35 cellular contexts compared by ENCODE assay signal in the genomic region with DNA sequence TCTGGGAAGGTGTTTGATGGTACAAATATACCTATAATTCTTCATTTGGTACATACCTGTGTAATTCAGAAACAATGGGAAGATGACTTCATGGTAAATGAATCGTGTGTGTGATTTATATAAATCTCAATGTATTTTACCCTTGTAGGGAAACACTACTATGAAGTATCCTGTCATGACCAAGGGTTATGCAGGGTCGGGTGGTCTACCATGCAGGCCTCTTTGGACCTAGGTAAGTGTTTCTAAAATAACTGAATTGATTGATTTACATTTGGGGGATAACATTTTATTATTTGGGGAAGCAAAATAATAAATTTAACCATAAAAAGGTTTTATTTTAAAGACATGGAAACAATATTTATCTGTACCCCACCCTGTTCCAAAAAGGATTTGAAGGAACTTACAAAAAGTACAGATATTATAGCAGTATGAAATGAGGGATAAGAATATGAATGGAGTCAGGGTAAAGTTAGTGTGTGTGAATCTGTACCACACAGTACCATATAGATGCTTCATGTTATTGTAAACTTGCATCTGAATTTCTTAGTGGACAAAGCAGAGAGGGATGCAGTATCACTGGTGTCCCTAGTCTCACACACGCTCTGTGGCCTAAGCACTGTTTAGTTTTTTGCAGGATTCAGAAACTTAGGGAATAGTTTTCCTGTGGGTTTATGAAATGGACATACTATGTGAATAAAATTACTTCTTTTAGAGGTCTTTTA.
"Had no signal": no experiment of that assay in that cellular context is flagged by ENCODE, and none has a peak within 500 bp of the region (broad histone marks: within the 10 kb centered on the region; RNA-seq: fewer than 3 reads in every experiment).

No MANE protein-coding gene starts in this region.

- DNase-seq: activated B cell treated with CpG ODN at 0.5 μM for 24 hours; activated CD4-positive, alpha-beta memory T cell treated with anti-CD3 and anti-CD28 coated beads for 36 hours; activated CD4-positive, alpha-beta T cell treated with anti-CD3 and anti-CD28 coated beads for 4 hours; activated CD4-positive, alpha-beta T cell treated with anti-CD3 and anti-CD28 coated beads, Interleukin-2, amount 10 ng/mL, durations not matched to agents 24 days and 14 days; activated CD4-positive, alpha-beta T cell treated with anti-CD3 and anti-CD28 coated beads, Interleukin-2, amount 50 U/mL, for 1 hour; activated CD4-positive, alpha-beta T cell treated with anti-CD3 and anti-CD28 coated beads, Interleukin-2, amount 50 U/mL, for 4 hours; activated CD4-positive, CD25-positive, alpha-beta regulatory T cell treated with anti-CD3 and anti-CD28 coated beads, Interleukin-2, amount 50 U/mL, for 72 hours; activated CD8-positive, alpha-beta memory T cell treated with anti-CD3 and anti-CD28 coated beads, Interleukin-2, amount 50 U/mL, for 4 hours; activated CD8-positive, alpha-beta T cell treated with anti-CD3 and anti-CD28 coated beads for 36 hours; activated effector memory CD4-positive, alpha-beta T cell treated with anti-CD3 and anti-CD28 coated beads, Interleukin-2, amount 50 U/mL, for 16 hours; activated gamma-delta T cell treated with Interleukin-2 at 50 U/mL for 16 hours; activated naive CD4-positive, alpha-beta T cell; activated naive CD4-positive, alpha-beta T cell treated with anti-CD3 and anti-CD28 coated beads for 36 hours; activated naive CD4-positive, alpha-beta T cell treated with anti-CD3 and anti-CD28 coated beads, Interleukin-2, amount 50 U/mL, for 16 hours; activated naive CD8-positive, alpha-beta T cell treated with anti-CD3 and anti-CD28 coated beads for 36 hours; activated T-cell treated with anti-CD3 and anti-CD28 coated beads for 4 hours; activated T-cell treated with anti-CD3 and anti-CD28 coated beads, Interleukin-2, amount 50 U/mL, for 1 hour; activated T-cell treated with anti-CD3 and anti-CD28 coated beads, Interleukin-2, amount 50 U/mL, for 4 hours; activated T-cell treated with anti-CD3 and anti-CD28 coated beads, Interleukin-2, amount 50 U/mL, for 72 hours; adrenal gland; amniotic stem cell; aorta; body of pancreas; brain microvascular endothelial cell; caudate nucleus; cerebellar nuclear complex; T-helper 2 cell; T-helper 9 cell had no signal

- H3K9me3 ChIP-seq: adrenal gland, body of pancreas had no signal

- H3K27me3 ChIP-seq: adrenal gland, body of pancreas, brain microvascular endothelial cell, cardiac muscle cell had no signal

- FAIRE-seq: astrocyte, bronchial epithelial cell, TTC549 had no signal

- H3K4me3 ChIP-seq: adrenal gland, body of pancreas, cardiac muscle cell had no signal

- H3K4me1 ChIP-seq: adrenal gland, body of pancreas had no signal

- H3K27ac ChIP-seq: adrenal gland, body of pancreas, brain microvascular endothelial cell, cardiac muscle cell, VCaP had no signal

- ATAC-seq: activated CD8-positive, alpha-beta T cell treated with anti-CD3 and anti-CD28 coated beads for 36 hours; activated naive CD4-positive, alpha-beta T cell treated with anti-CD3 and anti-CD28 coated beads, Interleukin-2, amount 50 U/mL, for 72 hours; activated T-cell treated with anti-CD3 and anti-CD28 coated beads, Interleukin-2, amount 50 U/mL, for 4 hours; activated T-cell treated with anti-CD3 and anti-CD28 coated beads, Interleukin-2, amount 50 U/mL, for 72 hours; activated T-helper 17 cell treated with anti-CD3 and anti-CD28 coated beads, Interleukin-2, amount 50 U/mL, for 72 hours; body of pancreas had no signal
